Comparison of ENCODE assay signal across 1 cellular context in genomic region chr20:13784893-13785715, GRCh38.
TF ChIP-seq lines count a peak whose summit lies in the region.

ESF1 (minus strand) TSS chr20:13784919; CDS start chr20:13783140, 1,779 bp downstream.
NDUFAF5 (plus strand) TSS chr20:13785028; CDS start chr20:13785069, 41 bp downstream.

TF ChIP-seq in HepG2, 621 proteins besides CTCF, POLR2A, EP300 and RAD21 (continued from another document and continues in another):
- peak; percentile 96 for TF ChIP-seq ZNF574 (CRISPR knock-in tag; IDR thresholded peaks at IDR 0.05)
- no peak for TF ChIP-seq NFE2L1 (CRISPR knock-in tag; IDR thresholded peaks at IDR 0.05; ENCODE audit: borderline replicate concordance)
- peak; percentile 94 for TF ChIP-seq ZBTB44 (CRISPR knock-in tag; IDR thresholded peaks at IDR 0.05)
- TF ChIP-seq SIX4 (CRISPR knock-in tag; IDR thresholded peaks at IDR 0.05), result peak; percentile 92
- peak; percentile 8; the same call in 1 of the 2 replicates for TF ChIP-seq CENPBD1 (CRISPR knock-in tag; IDR thresholded peaks at IDR 0.05; ENCODE audit: borderline replicate concordance, low read depth)
- no peak for TF ChIP-seq ARNT (IDR thresholded peaks at IDR 0.05)
- TF ChIP-seq ZNF496 (CRISPR knock-in tag; IDR thresholded peaks at IDR 0.05; ENCODE audit: insufficient replicate concordance), result peak; percentile 50
- peak; percentile 86 for TF ChIP-seq IKZF4 (CRISPR knock-in tag; IDR thresholded peaks at IDR 0.05; ENCODE audit: borderline replicate concordance, low read depth, not compliant biosample characterization)
- TF ChIP-seq ZNF331 (CRISPR knock-in tag; IDR thresholded peaks at IDR 0.05), result peak; percentile 98
- TF ChIP-seq ZNF501 (CRISPR knock-in tag; IDR thresholded peaks at IDR 0.05), result peak; percentile 100
- TF ChIP-seq NCOA2 (CRISPR knock-in tag; IDR thresholded peaks at IDR 0.05), result peak; percentile 74
- TF ChIP-seq GATA4 (IDR thresholded peaks at IDR 0.05; ENCODE audit: borderline replicate concordance, low read depth), result peak; percentile 4; the same call in 1 of the 2 replicates
- peak; percentile 99 for TF ChIP-seq ARID4A (CRISPR knock-in tag; IDR thresholded peaks at IDR 0.05; ENCODE audit: borderline replicate concordance)
- no peak for TF ChIP-seq HIC2 (CRISPR knock-in tag; IDR thresholded peaks at IDR 0.05; ENCODE audit: low read depth)
- TF ChIP-seq ZNF605 (CRISPR knock-in tag; IDR thresholded peaks at IDR 0.05), result peak; percentile 76
- TF ChIP-seq FOXM1 (CRISPR knock-in tag; IDR thresholded peaks at IDR 0.05), result 0 out of 2 replicates have a peak, but pooled peaks have one; percentile 60
- peak; percentile 99 for TF ChIP-seq SAP130 (CRISPR knock-in tag; IDR thresholded peaks at IDR 0.05; ENCODE audit: low read depth)
- TF ChIP-seq BRD4 (CRISPR knock-in tag; IDR thresholded peaks at IDR 0.05), result peak; percentile 98; the same call in 1 of the 2 replicates
- TF ChIP-seq ZFX (CRISPR knock-in tag; IDR thresholded peaks at IDR 0.05; ENCODE audit: low read depth), result peak; percentile 99
- TF ChIP-seq ZNF234 (CRISPR knock-in tag; conservative IDR thresholded peaks at IDR 0.05), result 0 out of 2 replicates have a peak, but pooled peaks have one; percentile 90
- peak; percentile 91; the same call in 1 of the 2 replicates for TF ChIP-seq ZNF572 (CRISPR knock-in tag; IDR thresholded peaks at IDR 0.05)
- TF ChIP-seq ATF1 (CRISPR knock-in tag; IDR thresholded peaks at IDR 0.05), result no peak; the same call in 1 of the 2 replicates
- TF ChIP-seq NPAS2 (CRISPR knock-in tag; IDR thresholded peaks at IDR 0.05; ENCODE audit: borderline replicate concordance), result no peak
- peak; percentile 94 for TF ChIP-seq ZNF749 (CRISPR knock-in tag; IDR thresholded peaks at IDR 0.05; ENCODE audit: borderline replicate concordance)
- TF ChIP-seq ZNF121 (CRISPR knock-in tag; IDR thresholded peaks at IDR 0.05), result no peak; the same call in 1 of the 2 replicates
- TF ChIP-seq CERS6 (CRISPR knock-in tag; IDR thresholded peaks at IDR 0.05), result peak; percentile 44; the same call in 1 of the 2 replicates
- TF ChIP-seq ZBTB20 (CRISPR knock-in tag; IDR thresholded peaks at IDR 0.05; ENCODE audit: borderline replicate concordance, low read depth), result peak; percentile 87
- peak; percentile 62 for TF ChIP-seq ZBTB14 (CRISPR knock-in tag; IDR thresholded peaks at IDR 0.05)
- peak; percentile 97 for TF ChIP-seq IKZF5 (CRISPR knock-in tag; IDR thresholded peaks at IDR 0.05)
- no peak; the same call in 1 of the 2 replicates for TF ChIP-seq NR2F2 (IDR thresholded peaks at IDR 0.05; ENCODE audit: borderline replicate concordance, low read depth)
- TF ChIP-seq GABPA (IDR thresholded peaks at IDR 0.05; ENCODE audit: low read depth, low read length), result no peak
- peak; percentile 78 for TF ChIP-seq GABPA (CRISPR knock-in tag; IDR thresholded peaks at IDR 0.05; ENCODE audit: low read depth)
- TF ChIP-seq PLSCR1 (CRISPR knock-in tag; IDR thresholded peaks at IDR 0.05; ENCODE audit: borderline replicate concordance), result no peak
- TF ChIP-seq ZNF441 (CRISPR knock-in tag; IDR thresholded peaks at IDR 0.05; ENCODE audit: borderline replicate concordance), result peak; percentile 95
- TF ChIP-seq BATF2 (CRISPR knock-in tag; IDR thresholded peaks at IDR 0.05), result peak; percentile 99
- TF ChIP-seq ZKSCAN8 (CRISPR knock-in tag; IDR thresholded peaks at IDR 0.05; ENCODE audit: borderline replicate concordance), result peak; percentile 83; the same call in 1 of the 2 replicates
- TF ChIP-seq ZNF609 (CRISPR knock-in tag; IDR thresholded peaks at IDR 0.05; ENCODE audit: borderline replicate concordance), result no peak; the same call in none of the 2 replicates
